Comparison of ENCODE assay signal across 8 cellular contexts in the genomic region with DNA sequence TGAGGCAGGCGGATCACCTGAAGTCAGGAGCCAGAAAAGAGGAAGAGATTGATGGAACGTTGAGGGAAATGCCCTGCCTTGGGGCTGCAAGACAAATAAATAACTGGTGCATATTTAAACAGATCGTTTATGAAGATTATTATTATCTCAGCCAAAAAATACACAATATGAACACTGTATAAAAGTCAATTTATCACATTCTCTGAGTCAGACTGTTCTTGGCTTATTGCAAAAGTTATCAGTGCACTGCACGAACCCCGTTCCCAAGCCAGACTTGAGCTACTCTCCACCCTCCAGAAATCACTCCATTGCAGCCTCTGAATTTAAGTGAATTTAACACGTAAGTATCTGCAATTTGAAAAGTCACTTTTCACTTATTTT. TPM values are rescaled to one million over a fixed set of nuclear protein-coding genes. Genes with fewer than 3 reads are reported as not detected.
A peak's percentile ranks its signal among the peaks of the same experiment; 100 is the strongest.
DNase-seq lines count a peak whose midpoint lies in the region; FAIRE-seq and TF ChIP-seq lines count a peak whose summit lies in the region.

No MANE protein-coding gene starts in this region.

- H3K79me2 ChIP-seq in KMS-11 (ENCODE audit: insufficient read depth, low read depth) = no peaks in the 10 kb centered on the region; the same call in 1 of the 2 replicates

- FAIRE-seq in bronchial epithelial cell (lab: Jason Lieb, UNC) = no peak

- WGBS in mesodermal cell (ENCODE audit: insufficient coverage in 2 of 2), 2 experiments = 63 to 86% methylated on average over 3 of the region's 6 CpGs

- peak overlapping the region; percentile 95; the same call in 1 of the 2 replicates for H3K4me2 ChIP-seq in KMS-11

- H3K9ac ChIP-seq in KMS-11 = no peak overlapping the region

- H3K36me3 ChIP-seq in KMS-11 (ENCODE audit: insufficient read depth) (no peaks in the 10 kb centered on the region), bronchial epithelial cell (ENCODE audit: control insufficient read depth, insufficient read depth, low read length) (no peaks in the 10 kb centered on the region), mesodermal cell (ENCODE audit: control insufficient read depth, insufficient read depth, low read length) (peaks cover 8% of the 10 kb centered on the region)

- H3K27me3 ChIP-seq in AG04450 (ENCODE audit: control insufficient read depth, insufficient read depth, low read length) (no peaks in the 10 kb centered on the region), KMS-11 (ENCODE audit: insufficient read depth, low read depth) (no peaks in the 10 kb centered on the region), bronchial epithelial cell (ENCODE audit: control insufficient read depth, insufficient read depth, low read length) (no peaks in the 10 kb centered on the region)

- H3K9me3 ChIP-seq in AG04450 (ENCODE audit: control insufficient read depth, insufficient read depth, low read length) (no peaks in the 10 kb centered on the region; the same call in 1 of the 2 replicates), mesodermal cell (ENCODE audit: control insufficient read depth, low read length) (peaks cover 1% of the 10 kb centered on the region)

- no peak overlapping the region for H2AFZ ChIP-seq in KMS-11 (ENCODE audit: low read depth)

- no peaks in the 10 kb centered on the region for H4K20me1 ChIP-seq in KMS-11 (ENCODE audit: insufficient read depth)

- DNase-seq in AG04450 (ENCODE audit: low read depth, low spot score) (no peak), bronchial epithelial cell (ENCODE audit: low read depth) (no peak), NCI-H1694 (lab: John Stamatoyannopoulos, UW) (no peak), ecto neural progenitor cell (ENCODE audit: low spot score) (no peak), NCI-H345 (lab: John Stamatoyannopoulos, UW) (no peak), SKM-1 (lab: John Stamatoyannopoulos, UW; ENCODE audit: unreplicated experiment) (no peak)

- H3K27ac ChIP-seq in AG04450 (ENCODE audit: low read depth, low read length) (no peak overlapping the region), KMS-11 (no peak overlapping the region), mesodermal cell (ENCODE audit: low read depth, low read length, severe bottlenecking) (no peak overlapping the region)

- TF ChIP-seq CTCF in AG04450 (IDR thresholded peaks at IDR 0.05; ENCODE audit: low read depth, low read length) = no peak
- TF ChIP-seq CTCF in KMS-11 (conservative IDR thresholded peaks at IDR 0.05; ENCODE audit: low read depth, low read length) = no peak
- TF ChIP-seq CTCF in bronchial epithelial cell (IDR thresholded peaks at IDR 0.05; ENCODE audit: insufficient read depth, low read length, severe bottlenecking) = no peak

- H3K4me1 ChIP-seq in KMS-11 (ENCODE audit: low read depth, poor library complexity, severe bottlenecking) = peaks cover 27% of the 10 kb centered on the region
- H3K4me1 ChIP-seq in mesodermal cell (ENCODE audit: control insufficient read depth, insufficient read depth, low read length, poor library complexity, severe bottlenecking) = peaks cover 16% of the 10 kb centered on the region

- H3K4me3 ChIP-seq in AG04450 (ENCODE audit: low read depth, low read length) = peak overlapping the region; percentile 94
- H3K4me3 ChIP-seq in KMS-11 (IDR thresholded peaks at IDR 0.05; ENCODE audit: insufficient read depth, low read depth, low read length) = no peak overlapping the region
- peak overlapping the region; percentile 77 for H3K4me3 ChIP-seq in bronchial epithelial cell (ENCODE audit: low read depth, low read length)
- H3K4me3 ChIP-seq in mesodermal cell (ENCODE audit: extremely low read depth, insufficient read depth, low read length, poor library complexity, severe bottlenecking) = peak overlapping the region; percentile 69

- CTCF ChIA-PET in AG04450 (lab: Charles Lee) = interaction anchor here (0.6 to 5.2 kb wide), 10 partner anchors 11 to 162 kb away, joined by 3 to 37 read pairs (median 10); no protein-coding TSS in a partner anchor

- POLR2A ChIA-PET in AG04450 (lab: Yijun Ruan, JAX) = interaction anchor here (0.6 to 2.4 kb wide), 4 partner anchors 14 to 42 kb away, joined by 3 to 11 read pairs (median 4); no protein-coding TSS in a partner anchor

RNA-seq across cellular contexts. Expression of a gene that starts 1.6 kb away (rescaled TPM):
- polyA plus RNA-seq in AG04450 (2011; rRNA removed) = 16.1 and 18.2 TPM in 2 replicates
- polyA minus RNA-seq in AG04450 (2011; rRNA and poly(A)+ RNA removed) = 21.2 and 24.0 TPM in 2 replicates
- 4.0 and 5.0 TPM in 2 replicates for total RNA-seq in bronchial epithelial cell
- 26.5 TPM for polyA plus RNA-seq in mesodermal cell (2013, experiment 1 of 2)
- polyA plus RNA-seq in mesodermal cell (2013, experiment 2 of 2) = 26.6 TPM
